Comparison of ENCODE assay signal across 15 cellular contexts in the genomic region with DNA sequence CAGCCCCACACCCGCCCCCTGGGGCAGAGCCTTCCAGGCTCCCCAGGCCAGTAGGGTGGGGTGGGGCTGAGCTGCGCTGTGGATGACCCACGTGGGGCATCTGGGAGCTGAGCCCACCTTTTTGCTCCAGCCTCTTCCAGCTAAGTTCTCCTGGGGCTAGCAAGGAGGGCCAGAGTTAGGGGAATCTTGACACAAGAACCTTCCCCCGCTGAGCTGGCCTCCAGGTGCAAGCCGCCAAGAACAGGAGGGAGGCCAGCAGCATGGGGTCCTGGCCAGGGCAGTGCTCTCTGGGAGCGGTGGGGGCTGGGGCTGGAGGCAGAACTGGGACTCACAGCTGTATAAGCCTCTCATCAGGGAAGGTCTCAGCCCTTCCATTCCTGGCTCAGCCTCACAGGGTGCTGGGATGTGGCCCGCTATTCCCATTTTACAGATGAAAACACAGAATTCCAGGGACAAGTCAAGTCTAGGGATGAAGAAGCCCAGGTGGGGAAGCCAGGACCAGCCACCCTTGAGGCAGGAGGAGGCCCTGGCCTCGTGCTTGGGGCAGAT. TPM values are rescaled to one million over a fixed set of nuclear protein-coding genes. Genes with fewer than 3 reads are reported as not detected.
DNase-seq lines count a peak whose midpoint lies in the region; ATAC-seq and TF ChIP-seq lines count a peak whose summit lies in the region.
"Had no signal": no experiment of that assay in that cellular context is flagged by ENCODE, and none has a peak within 500 bp of the region (broad histone marks: within the 10 kb centered on the region; RNA-seq: fewer than 3 reads in every experiment).

No MANE protein-coding gene starts in this region.

- CTCF ChIA-PET in activated CD8-positive, alpha-beta memory T cell treated with anti-CD3 and anti-CD28 coated beads, Interleukin-2, amount 10 ng/mL, durations not matched to agents 7 days and 5 days (lab: Charles Lee), result interaction anchor here (0.9 to 1.9 kb wide), 8 partner anchors 10 to 114 kb away, joined by 3 to 6 read pairs (median 4); no protein-coding TSS in a partner anchor

- intact Hi-C loops in left ventricle myocardium superior (cut with micrococcal nuclease) (no loop called here), psoas muscle (cut with DNase I) (no loop called here)

- peaks cover 10% of the 10 kb centered on the region for H3K27me3 Mint-ChIP-seq in activated CD8-positive, alpha-beta memory T cell treated with anti-CD3 and anti-CD28 coated beads, Interleukin-2, amount 10 ng/mL, durations not matched to agents 7 days and 5 days

- no peaks in the 10 kb centered on the region for H3K36me3 Mint-ChIP-seq in activated CD8-positive, alpha-beta memory T cell treated with anti-CD3 and anti-CD28 coated beads, Interleukin-2, amount 10 ng/mL, durations not matched to agents 7 days and 5 days
- H3K36me3 Mint-ChIP-seq: naive thymus-derived CD4-positive, alpha-beta T cell had no signal

- no peaks in the 10 kb centered on the region for H3K36me3 ChIP-seq in psoas muscle (ENCODE audit: insufficient read depth in 1 of 2, low read depth in 1 of 2)

- H3K4me3 ChIP-seq in psoas muscle, result no peak overlapping the region

- peak; percentile 18 for DNase-seq in Daoy (ENCODE audit: low read depth)
- peak; percentile 40 for DNase-seq in brain pericyte (ENCODE audit: low read depth, low spot score)
- peak; percentile 78 for DNase-seq in left ventricle myocardium superior
- DNase-seq in psoas muscle, result peak; percentile 46 to 68
- no peak for DNase-seq in GM19240 (ENCODE audit: insufficient read length, low spot score)
- DNase-seq in activated CD8-positive, alpha-beta memory T cell treated with anti-CD3 and anti-CD28 coated beads, Interleukin-2, amount 10 ng/mL, durations not matched to agents 7 days and 5 days, result no peak
- DNase-seq: Kasumi-1, mammary epithelial cell, NCI-H1092 treated with DMSO at 0.1 percent for 48 hours, NCI-H2107, NCI-H510A treated with DMSO at 0.1 percent for 48 hours had no signal

- H3K9me3 Mint-ChIP-seq in activated CD8-positive, alpha-beta memory T cell treated with anti-CD3 and anti-CD28 coated beads, Interleukin-2, amount 10 ng/mL, durations not matched to agents 7 days and 5 days (ENCODE audit: low read depth), result no peaks in the 10 kb centered on the region
- H3K9me3 Mint-ChIP-seq: central memory CD8-positive, alpha-beta T cell had no signal

- ATAC-seq in left ventricle myocardium superior, result peak; percentile 65
- peak; percentile 24 to 65 (median 47) for ATAC-seq in psoas muscle
- no peak for ATAC-seq in HG03139 (IDR thresholded peaks at IDR 0.05; ENCODE audit: unreplicated experiment)
- no peak for ATAC-seq in GM21717 (IDR thresholded peaks at IDR 0.05; ENCODE audit: unreplicated experiment)
- ATAC-seq in activated CD8-positive, alpha-beta memory T cell treated with anti-CD3 and anti-CD28 coated beads, Interleukin-2, amount 10 ng/mL, durations not matched to agents 7 days and 5 days, result no peak

- H3K27ac Mint-ChIP-seq in activated CD8-positive, alpha-beta memory T cell treated with anti-CD3 and anti-CD28 coated beads, Interleukin-2, amount 10 ng/mL, durations not matched to agents 7 days and 5 days, result no peak overlapping the region

- TF ChIP-seq CTCF in psoas muscle (IDR thresholded peaks at IDR 0.05), result no peak

- 67 to 73% (median 68%) methylated on average over 8 of the region's 8 CpGs for WGBS in psoas muscle, 3 donors

- H3K4me1 ChIP-seq in psoas muscle, result no peaks in the 10 kb centered on the region

- no peak overlapping the region for H3K4me3 Mint-ChIP-seq in activated CD8-positive, alpha-beta memory T cell treated with anti-CD3 and anti-CD28 coated beads, Interleukin-2, amount 10 ng/mL, durations not matched to agents 7 days and 5 days
- H3K4me3 Mint-ChIP-seq: central memory CD8-positive, alpha-beta T cell; naive thymus-derived CD4-positive, alpha-beta T cell had no signal

- H3K4me1 Mint-ChIP-seq in activated CD8-positive, alpha-beta memory T cell treated with anti-CD3 and anti-CD28 coated beads, Interleukin-2, amount 10 ng/mL, durations not matched to agents 7 days and 5 days, result no peaks in the 10 kb centered on the region

- peaks cover 0 to 22% (median 10%) of the 10 kb centered on the region in 3 donors for H3K27me3 ChIP-seq in psoas muscle (ENCODE audit: insufficient read depth in 3 of 3, low read length in 2 of 3)

- no peak overlapping the region for H3K27ac ChIP-seq in psoas muscle

- H3K9me3 ChIP-seq in psoas muscle, result no peaks in the 10 kb centered on the region

RNA-seq across cellular contexts. Expression of a gene that starts 21.5 kb away (rescaled TPM):
- 0.45 and 1.2 TPM in 2 replicates for total RNA-seq in Daoy (2014; rRNA removed; shearing (Covaris generic))
- 0.64 TPM for total RNA-seq in left ventricle myocardium superior
- total RNA-seq in psoas muscle, result 1 to 10 TPM in 3 of 4 donors, under 1 TPM in 1; 0.59 to 2.5 (median 1.5) TPM
- under 1 TPM; 0.16 to 0.62 (median 0.26) TPM for polyA plus RNA-seq in psoas muscle
- under 1 TPM; 0.38 to 0.56 TPM for total RNA-seq in activated CD8-positive, alpha-beta memory T cell treated with anti-CD3 and anti-CD28 coated beads, Interleukin-2, amount 10 ng/mL, durations not matched to agents 7 days and 5 days

Comparison
In these comparisons a context has a peak if more than half of its experiments do, and no peak if none do; other contexts are left out.
1. DNase-seq: peak in Daoy (single experiment), brain pericyte (single experiment), left ventricle myocardium superior (single experiment) and psoas muscle (2 of 2); none in GM19240 (single experiment) and activated CD8-positive, alpha-beta memory T cell treated with anti-CD3 and anti-CD28 coated beads, Interleukin-2, amount 10 ng/mL, durations not matched to agents 7 days and 5 days (single experiment).
2. ATAC-seq: peak in left ventricle myocardium superior (single experiment) and psoas muscle (4 of 4); none in HG03139 (single experiment), GM21717 (single experiment) and activated CD8-positive, alpha-beta memory T cell treated with anti-CD3 and anti-CD28 coated beads, Interleukin-2, amount 10 ng/mL, durations not matched to agents 7 days and 5 days (single experiment).